8 cellular contexts compared by ENCODE assay signal in the genomic region with DNA sequence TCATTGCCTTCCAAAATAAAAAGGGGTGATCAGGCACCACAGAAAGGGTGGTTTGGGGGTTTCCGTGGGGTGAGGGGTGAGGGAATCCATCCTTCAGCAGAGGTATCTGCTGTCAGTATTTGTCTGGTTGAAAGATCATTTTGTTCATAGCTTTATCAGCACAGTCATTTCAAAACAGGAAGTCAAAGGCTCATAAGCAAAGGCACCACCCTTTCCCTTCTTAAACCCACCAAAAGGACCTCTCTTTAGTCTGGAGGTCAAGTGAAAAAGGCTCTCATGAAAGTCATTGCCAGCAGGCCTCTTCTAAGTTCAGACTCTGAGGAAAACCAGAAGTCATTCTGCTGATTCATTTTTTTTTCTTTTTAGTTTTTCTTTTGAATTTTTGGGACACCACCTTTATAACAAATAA. TPM values are rescaled to one million over a fixed set of nuclear protein-coding genes. Genes with fewer than 3 reads are reported as not detected.
DNase-seq lines count a peak whose midpoint lies in the region; ATAC-seq, FAIRE-seq and TF ChIP-seq lines count a peak whose summit lies in the region.

No MANE protein-coding gene starts in this region.

- peaks cover 87% of the 10 kb centered on the region for H3K4me1 ChIP-seq in KMS-11 (ENCODE audit: low read depth, poor library complexity, severe bottlenecking)
- H3K4me1 ChIP-seq in stomach: peaks cover 18 to 77% (median 50%) of the 10 kb centered on the region in 4 donors

- intact Hi-C loops in CD4-positive, alpha-beta T cell (cut with DNase I, micrococcal nuclease): no loop called here
- intact Hi-C loops in stomach (cut with DNase I; ENCODE audit: low total_unique reads): no loop called here

- TF ChIP-seq EP300 in stomach (IDR thresholded peaks at IDR 0.05): no peak

- H3K4me1 Mint-ChIP-seq in CD4-positive, alpha-beta T cell (ENCODE audit: low read depth): peaks cover 85% of the 10 kb centered on the region
- peaks cover 68% of the 10 kb centered on the region for H3K4me1 Mint-ChIP-seq in activated naive CD8-positive, alpha-beta T cell treated with anti-CD3 and anti-CD28 coated beads, Interleukin-2, amount 10 ng/mL, durations not matched to agents 7 days and 5 days

- no peak overlapping the region for H3K9ac ChIP-seq in KMS-11

- H3K27ac ChIP-seq in CD4-positive, alpha-beta T cell (ENCODE audit: low read depth, low read length): peak overlapping the region; percentile 59
- H3K27ac ChIP-seq in KMS-11 (peak overlapping the region; percentile 34; the same call in 1 of the 2 replicates), stomach (peak overlapping the region in 3 of 5 donors; percentile 49 to 74 (median 56))

- H3K36me3 ChIP-seq in KMS-11 (ENCODE audit: insufficient read depth) (no peaks in the 10 kb centered on the region), stomach (no peaks in the 10 kb centered on the region)

- WGBS in stomach, 5 donors: 58 to 78% (median 71%) methylated on average over 1 of the region's 1 CpG

- H3K27me3 ChIP-seq in CD4-positive, alpha-beta T cell (ENCODE audit: control insufficient read depth, insufficient read depth, low read length): no peaks in the 10 kb centered on the region
- no peaks in the 10 kb centered on the region for H3K27me3 ChIP-seq in KMS-11 (ENCODE audit: insufficient read depth, low read depth)
- H3K27me3 ChIP-seq in stomach: no peaks in the 10 kb centered on the region

- peak overlapping the region; percentile 86 for H3K27ac Mint-ChIP-seq in CD4-positive, alpha-beta T cell
- H3K27ac Mint-ChIP-seq in activated naive CD8-positive, alpha-beta T cell treated with anti-CD3 and anti-CD28 coated beads, Interleukin-2, amount 10 ng/mL, durations not matched to agents 7 days and 5 days: peak overlapping the region; percentile 92

- no peaks in the 10 kb centered on the region for H3K27me3 Mint-ChIP-seq in CD4-positive, alpha-beta T cell
- H3K27me3 Mint-ChIP-seq in activated naive CD8-positive, alpha-beta T cell treated with anti-CD3 and anti-CD28 coated beads, Interleukin-2, amount 10 ng/mL, durations not matched to agents 7 days and 5 days: no peaks in the 10 kb centered on the region

- no peak for FAIRE-seq in H54 (lab: Jason Lieb, UNC)

- peak in 5 of 10 experiments; percentile 29 to 63 (median 37) for DNase-seq in CD4-positive, alpha-beta T cell
- DNase-seq in activated naive CD8-positive, alpha-beta T cell treated with anti-CD3 and anti-CD28 coated beads, Interleukin-2, amount 10 ng/mL, durations not matched to agents 7 days and 5 days: peak; percentile 45
- DNase-seq in stomach (no peak), hepatic stellate cell (ENCODE audit: low spot score) (no peak), H54 (ENCODE audit: insufficient read length, low spot score) (no peak), DMS 273 (lab: John Stamatoyannopoulos, UW; ENCODE audit: unreplicated experiment) (no peak)

- peak overlapping the region; percentile 50 for H3K4me2 ChIP-seq in KMS-11

- H3K9me3 ChIP-seq in CD4-positive, alpha-beta T cell (ENCODE audit: control insufficient read depth, low read length): no peaks in the 10 kb centered on the region
- no peaks in the 10 kb centered on the region for H3K9me3 ChIP-seq in stomach

- peaks cover 22% of the 10 kb centered on the region for H3K36me3 Mint-ChIP-seq in CD4-positive, alpha-beta T cell (ENCODE audit: low read depth)
- H3K36me3 Mint-ChIP-seq in activated naive CD8-positive, alpha-beta T cell treated with anti-CD3 and anti-CD28 coated beads, Interleukin-2, amount 10 ng/mL, durations not matched to agents 7 days and 5 days: peaks cover 27% of the 10 kb centered on the region

- CTCF ChIA-PET in CD4-positive, alpha-beta T cell (lab: Charles Lee): no interaction called here

- H4K20me1 ChIP-seq in KMS-11 (ENCODE audit: insufficient read depth): no peaks in the 10 kb centered on the region

- H3K4me3 ChIP-seq in KMS-11 (IDR thresholded peaks at IDR 0.05; ENCODE audit: insufficient read depth, low read depth, low read length): no peak overlapping the region
- no peak overlapping the region for H3K4me3 ChIP-seq in stomach

- POLR2A ChIA-PET in CD4-positive, alpha-beta T cell (lab: Charles Lee): interaction anchor here (1.0 to 2.3 kb wide), 3 partner anchors 10 to 32 kb away, joined by 5 to 10 read pairs (median 6); no protein-coding TSS in a partner anchor
- POLR2A ChIA-PET in activated naive CD8-positive, alpha-beta T cell treated with anti-CD3 and anti-CD28 coated beads, Interleukin-2, amount 10 ng/mL, durations not matched to agents 7 days and 5 days (lab: Charles Lee): interaction anchor here (0.7 to 1.0 kb wide), 3 partner anchors 15 to 22 kb away, joined by 3 to 8 read pairs (median 3); no protein-coding TSS in a partner anchor

- ATAC-seq in CD4-positive, alpha-beta T cell (ENCODE audit: poor library complexity): peak; percentile 52
- ATAC-seq in GM19452 (IDR thresholded peaks at IDR 0.05; ENCODE audit: unreplicated experiment): peak; percentile 51
- ATAC-seq in activated naive CD8-positive, alpha-beta T cell treated with anti-CD3 and anti-CD28 coated beads, Interleukin-2, amount 10 ng/mL, durations not matched to agents 7 days and 5 days (ENCODE audit: low read depth): peak; percentile 64

- TF ChIP-seq POLR2A in stomach (IDR thresholded peaks at IDR 0.05) (no peak), H54 (IDR thresholded peaks at IDR 0.05; ENCODE audit: low read depth, low read length) (no peak)

- no peaks in the 10 kb centered on the region for H3K9me3 Mint-ChIP-seq in CD4-positive, alpha-beta T cell
- no peaks in the 10 kb centered on the region for H3K9me3 Mint-ChIP-seq in activated naive CD8-positive, alpha-beta T cell treated with anti-CD3 and anti-CD28 coated beads, Interleukin-2, amount 10 ng/mL, durations not matched to agents 7 days and 5 days

- H2AFZ ChIP-seq in KMS-11 (ENCODE audit: low read depth): no peak overlapping the region

- no peak for TF ChIP-seq CTCF in CD4-positive, alpha-beta T cell (IDR thresholded peaks at IDR 0.05)
- TF ChIP-seq CTCF in KMS-11 (conservative IDR thresholded peaks at IDR 0.05; ENCODE audit: low read depth, low read length) (no peak), stomach (IDR thresholded peaks at IDR 0.05) (no peak)

- H3K79me2 ChIP-seq in KMS-11 (ENCODE audit: insufficient read depth, low read depth): peaks cover 68% of the 10 kb centered on the region

- H3K4me3 Mint-ChIP-seq in CD4-positive, alpha-beta T cell: peak overlapping the region; percentile 85
- H3K4me3 Mint-ChIP-seq in activated naive CD8-positive, alpha-beta T cell treated with anti-CD3 and anti-CD28 coated beads, Interleukin-2, amount 10 ng/mL, durations not matched to agents 7 days and 5 days: peak overlapping the region; percentile 82

RNA-seq across cellular contexts. Expression of gene CHST11, which starts 6.2 kb away (rescaled TPM):
- total RNA-seq in CD4-positive, alpha-beta T cell: 10 to 100 TPM; 53.4 to 53.6 TPM
- total RNA-seq in activated naive CD8-positive, alpha-beta T cell treated with anti-CD3 and anti-CD28 coated beads, Interleukin-2, amount 10 ng/mL, durations not matched to agents 7 days and 5 days: 10 to 100 TPM; 64.9 to 72.9 TPM
- 100 to 1,000 TPM in 1 of 5 donors, 10 to 100 TPM in 3, 1 to 10 TPM in 1; 9.7 to 192 (median 30.1) TPM for total RNA-seq in stomach
- polyA plus RNA-seq in stomach: 1 to 10 TPM; 2.3 to 5.5 (median 3.1) TPM
